1 cellular context compared by ENCODE assay signal in the genomic region with DNA sequence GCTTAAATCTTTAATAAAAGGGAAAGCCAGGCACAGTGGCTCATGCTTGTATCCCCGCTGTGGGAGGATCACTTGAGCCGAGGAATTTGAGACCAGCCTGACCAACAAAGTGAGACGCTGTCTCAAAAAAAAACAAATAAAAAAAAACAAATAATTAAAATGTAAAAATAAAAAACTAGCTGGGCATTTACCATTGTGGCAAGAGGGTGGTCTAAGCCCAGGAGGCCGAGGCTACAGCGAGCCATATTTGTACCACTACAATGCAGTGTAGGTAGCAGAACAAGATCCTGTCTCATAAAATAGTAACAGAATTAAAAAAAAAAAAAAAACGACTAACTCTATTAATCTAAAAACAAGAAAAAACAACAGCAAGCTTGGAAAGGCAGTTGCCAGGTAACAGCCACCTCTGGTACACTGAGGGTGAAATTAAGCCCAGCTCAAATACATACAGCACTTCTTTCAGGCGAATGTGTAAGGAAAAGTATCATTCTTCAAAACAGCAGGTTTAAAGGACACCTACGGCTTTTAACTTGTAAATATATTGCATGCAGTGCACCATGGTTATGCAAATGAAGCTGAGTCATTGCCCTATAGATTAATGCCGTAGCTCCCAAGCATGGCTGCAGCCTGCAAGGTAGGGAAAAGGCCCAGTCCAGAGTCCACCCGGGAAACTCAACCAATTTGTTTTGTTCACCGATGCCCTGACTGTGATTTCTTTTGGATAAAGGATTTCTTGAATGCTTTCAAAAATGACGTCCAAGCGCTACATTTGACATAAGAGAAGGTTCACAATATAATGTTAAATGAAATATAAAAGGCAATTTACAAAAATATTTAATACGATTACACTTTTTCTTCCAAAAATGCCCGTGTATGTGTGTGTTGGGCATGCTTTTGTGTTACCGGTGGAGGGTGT.
TF ChIP-seq lines count a peak whose summit lies in the region.

No MANE protein-coding gene starts in this region.

TF ChIP-seq in HepG2, 621 proteins besides CTCF, POLR2A, EP300 and RAD21 (continued from another document and continues in another):
- TF ChIP-seq, protein P1, sequence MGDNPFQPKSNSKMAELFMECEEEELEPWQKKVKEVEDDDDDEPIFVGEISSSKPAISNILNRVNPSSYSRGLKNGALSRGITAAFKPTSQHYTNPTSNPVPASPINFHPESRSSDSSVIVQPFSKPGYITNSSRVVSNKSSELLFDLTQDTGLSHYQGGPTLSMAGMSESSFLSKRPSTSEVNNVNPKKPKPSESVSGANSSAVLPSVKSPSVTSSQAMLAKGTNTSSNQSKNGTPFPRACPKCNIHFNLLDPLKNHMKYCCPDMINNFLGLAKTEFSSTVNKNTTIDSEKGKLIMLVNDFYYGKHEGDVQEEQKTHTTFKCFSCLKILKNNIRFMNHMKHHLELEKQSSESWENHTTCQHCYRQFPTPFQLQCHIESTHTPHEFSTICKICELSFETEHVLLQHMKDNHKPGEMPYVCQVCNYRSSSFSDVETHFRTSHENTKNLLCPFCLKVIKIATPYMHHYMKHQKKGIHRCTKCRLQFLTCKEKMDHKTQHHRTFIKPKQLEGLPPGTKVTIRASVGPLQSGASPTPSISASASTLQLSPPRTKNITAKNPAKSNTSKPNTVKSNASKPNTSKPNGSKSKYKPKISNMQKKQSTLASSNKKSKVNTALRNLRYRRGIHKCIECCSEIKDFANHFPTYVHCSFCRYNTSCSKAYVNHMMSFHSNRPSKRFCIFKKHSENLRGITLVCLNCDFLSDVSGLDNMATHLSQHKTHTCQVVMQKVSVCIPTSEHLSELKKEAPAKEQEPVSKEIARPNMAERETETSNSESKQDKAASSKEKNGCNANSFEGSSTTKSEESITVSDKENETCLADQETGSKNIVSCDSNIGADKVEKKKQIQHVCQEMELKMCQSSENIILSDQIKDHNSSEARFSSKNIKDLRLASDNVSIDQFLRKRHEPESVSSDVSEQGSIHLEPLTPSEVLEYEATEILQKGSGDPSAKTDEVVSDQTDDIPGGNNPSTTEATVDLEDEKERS (CRISPR knock-in tag; IDR thresholded peaks at IDR 0.05): 0 out of 2 replicates have a peak, but pooled peaks have one; percentile 1
- TF ChIP-seq, protein P2, sequence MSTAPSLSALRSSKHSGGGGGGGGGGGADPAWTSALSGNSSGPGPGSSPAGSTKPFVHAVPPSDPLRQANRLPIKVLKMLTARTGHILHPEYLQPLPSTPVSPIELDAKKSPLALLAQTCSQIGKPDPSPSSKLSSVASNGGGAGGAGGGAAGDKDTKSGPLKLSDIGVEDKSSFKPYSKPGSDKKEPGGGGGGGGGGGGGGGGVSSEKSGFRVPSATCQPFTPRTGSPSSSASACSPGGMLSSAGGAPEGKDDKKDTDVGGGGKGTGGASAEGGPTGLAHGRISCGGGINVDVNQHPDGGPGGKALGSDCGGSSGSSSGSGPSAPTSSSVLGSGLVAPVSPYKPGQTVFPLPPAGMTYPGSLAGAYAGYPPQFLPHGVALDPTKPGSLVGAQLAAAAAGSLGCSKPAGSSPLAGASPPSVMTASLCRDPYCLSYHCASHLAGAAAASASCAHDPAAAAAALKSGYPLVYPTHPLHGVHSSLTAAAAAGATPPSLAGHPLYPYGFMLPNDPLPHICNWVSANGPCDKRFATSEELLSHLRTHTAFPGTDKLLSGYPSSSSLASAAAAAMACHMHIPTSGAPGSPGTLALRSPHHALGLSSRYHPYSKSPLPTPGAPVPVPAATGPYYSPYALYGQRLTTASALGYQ (CRISPR knock-in tag; IDR thresholded peaks at IDR 0.05): no peak
- no peak for TF ChIP-seq NBN (conservative IDR thresholded peaks at IDR 0.05)
- no peak for TF ChIP-seq MIER3 (CRISPR knock-in tag; IDR thresholded peaks at IDR 0.05; ENCODE audit: borderline replicate concordance)
- no peak for TF ChIP-seq TBX3 (IDR thresholded peaks at IDR 0.05; ENCODE audit: borderline replicate concordance)
- TF ChIP-seq, protein P3, sequence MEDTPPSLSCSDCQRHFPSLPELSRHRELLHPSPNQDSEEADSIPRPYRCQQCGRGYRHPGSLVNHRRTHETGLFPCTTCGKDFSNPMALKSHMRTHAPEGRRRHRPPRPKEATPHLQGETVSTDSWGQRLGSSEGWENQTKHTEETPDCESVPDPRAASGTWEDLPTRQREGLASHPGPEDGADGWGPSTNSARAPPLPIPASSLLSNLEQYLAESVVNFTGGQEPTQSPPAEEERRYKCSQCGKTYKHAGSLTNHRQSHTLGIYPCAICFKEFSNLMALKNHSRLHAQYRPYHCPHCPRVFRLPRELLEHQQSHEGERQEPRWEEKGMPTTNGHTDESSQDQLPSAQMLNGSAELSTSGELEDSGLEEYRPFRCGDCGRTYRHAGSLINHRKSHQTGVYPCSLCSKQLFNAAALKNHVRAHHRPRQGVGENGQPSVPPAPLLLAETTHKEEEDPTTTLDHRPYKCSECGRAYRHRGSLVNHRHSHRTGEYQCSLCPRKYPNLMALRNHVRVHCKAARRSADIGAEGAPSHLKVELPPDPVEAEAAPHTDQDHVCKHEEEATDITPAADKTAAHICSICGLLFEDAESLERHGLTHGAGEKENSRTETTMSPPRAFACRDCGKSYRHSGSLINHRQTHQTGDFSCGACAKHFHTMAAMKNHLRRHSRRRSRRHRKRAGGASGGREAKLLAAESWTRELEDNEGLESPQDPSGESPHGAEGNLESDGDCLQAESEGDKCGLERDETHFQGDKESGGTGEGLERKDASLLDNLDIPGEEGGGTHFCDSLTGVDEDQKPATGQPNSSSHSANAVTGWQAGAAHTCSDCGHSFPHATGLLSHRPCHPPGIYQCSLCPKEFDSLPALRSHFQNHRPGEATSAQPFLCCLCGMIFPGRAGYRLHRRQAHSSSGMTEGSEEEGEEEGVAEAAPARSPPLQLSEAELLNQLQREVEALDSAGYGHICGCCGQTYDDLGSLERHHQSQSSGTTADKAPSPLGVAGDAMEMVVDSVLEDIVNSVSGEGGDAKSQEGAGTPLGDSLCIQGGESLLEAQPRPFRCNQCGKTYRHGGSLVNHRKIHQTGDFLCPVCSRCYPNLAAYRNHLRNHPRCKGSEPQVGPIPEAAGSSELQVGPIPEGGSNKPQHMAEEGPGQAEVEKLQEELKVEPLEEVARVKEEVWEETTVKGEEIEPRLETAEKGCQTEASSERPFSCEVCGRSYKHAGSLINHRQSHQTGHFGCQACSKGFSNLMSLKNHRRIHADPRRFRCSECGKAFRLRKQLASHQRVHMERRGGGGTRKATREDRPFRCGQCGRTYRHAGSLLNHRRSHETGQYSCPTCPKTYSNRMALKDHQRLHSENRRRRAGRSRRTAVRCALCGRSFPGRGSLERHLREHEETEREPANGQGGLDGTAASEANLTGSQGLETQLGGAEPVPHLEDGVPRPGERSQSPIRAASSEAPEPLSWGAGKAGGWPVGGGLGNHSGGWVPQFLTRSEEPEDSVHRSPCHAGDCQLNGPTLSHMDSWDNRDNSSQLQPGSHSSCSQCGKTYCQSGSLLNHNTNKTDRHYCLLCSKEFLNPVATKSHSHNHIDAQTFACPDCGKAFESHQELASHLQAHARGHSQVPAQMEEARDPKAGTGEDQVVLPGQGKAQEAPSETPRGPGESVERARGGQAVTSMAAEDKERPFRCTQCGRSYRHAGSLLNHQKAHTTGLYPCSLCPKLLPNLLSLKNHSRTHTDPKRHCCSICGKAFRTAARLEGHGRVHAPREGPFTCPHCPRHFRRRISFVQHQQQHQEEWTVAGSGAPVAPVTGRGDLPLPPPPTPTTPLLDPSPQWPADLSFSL (CRISPR knock-in tag; IDR thresholded peaks at IDR 0.05): no peak
- TF ChIP-seq CAMTA2 (CRISPR knock-in tag; IDR thresholded peaks at IDR 0.05; ENCODE audit: borderline replicate concordance): no peak
- TF ChIP-seq SUZ12 (IDR thresholded peaks at IDR 0.05; ENCODE audit: low read depth, low read length): peak; percentile 35; the same call in 1 of the 2 replicates
- no peak for TF ChIP-seq PAX8 (CRISPR knock-in tag; IDR thresholded peaks at IDR 0.05; ENCODE audit: borderline replicate concordance)
- TF ChIP-seq, protein P4, sequence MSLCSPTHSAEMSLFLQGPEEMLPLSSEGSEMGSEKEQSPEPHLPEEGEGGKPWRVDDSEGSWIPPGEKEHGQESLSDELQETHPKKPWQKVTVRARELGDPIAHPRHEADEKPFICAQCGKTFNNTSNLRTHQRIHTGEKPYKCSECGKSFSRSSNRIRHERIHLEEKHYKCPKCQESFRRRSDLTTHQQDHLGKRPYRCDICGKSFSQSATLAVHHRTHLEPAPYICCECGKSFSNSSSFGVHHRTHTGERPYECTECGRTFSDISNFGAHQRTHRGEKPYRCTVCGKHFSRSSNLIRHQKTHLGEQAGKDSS (CRISPR knock-in tag; IDR thresholded peaks at IDR 0.05; ENCODE audit: borderline replicate concordance, low read depth): no peak
- no peak for TF ChIP-seq TOPORS (CRISPR knock-in tag; IDR thresholded peaks at IDR 0.05)
- no peak for TF ChIP-seq ZNF670 (CRISPR knock-in tag; IDR thresholded peaks at IDR 0.05; ENCODE audit: borderline replicate concordance)
- TF ChIP-seq THYN1 (CRISPR knock-in tag; IDR thresholded peaks at IDR 0.05; ENCODE audit: borderline replicate concordance, low read depth): no peak
- TF ChIP-seq MED8 (CRISPR knock-in tag; IDR thresholded peaks at IDR 0.05; ENCODE audit: insufficient replicate concordance): peak; percentile 93
- TF ChIP-seq ZNF850 (CRISPR knock-in tag; conservative IDR thresholded peaks at IDR 0.05): no peak
- TF ChIP-seq, protein P5, sequence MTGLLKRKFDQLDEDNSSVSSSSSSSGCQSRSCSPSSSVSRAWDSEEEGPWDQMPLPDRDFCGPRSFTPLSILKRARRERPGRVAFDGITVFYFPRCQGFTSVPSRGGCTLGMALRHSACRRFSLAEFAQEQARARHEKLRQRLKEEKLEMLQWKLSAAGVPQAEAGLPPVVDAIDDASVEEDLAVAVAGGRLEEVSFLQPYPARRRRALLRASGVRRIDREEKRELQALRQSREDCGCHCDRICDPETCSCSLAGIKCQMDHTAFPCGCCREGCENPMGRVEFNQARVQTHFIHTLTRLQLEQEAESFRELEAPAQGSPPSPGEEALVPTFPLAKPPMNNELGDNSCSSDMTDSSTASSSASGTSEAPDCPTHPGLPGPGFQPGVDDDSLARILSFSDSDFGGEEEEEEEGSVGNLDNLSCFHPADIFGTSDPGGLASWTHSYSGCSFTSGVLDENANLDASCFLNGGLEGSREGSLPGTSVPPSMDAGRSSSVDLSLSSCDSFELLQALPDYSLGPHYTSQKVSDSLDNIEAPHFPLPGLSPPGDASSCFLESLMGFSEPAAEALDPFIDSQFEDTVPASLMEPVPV (CRISPR knock-in tag; IDR thresholded peaks at IDR 0.05): no peak
- TF ChIP-seq NCOR1 (IDR thresholded peaks at IDR 0.05; ENCODE audit: borderline replicate concordance, low read length): peak; percentile 54; the same call in 1 of the 2 replicates
- no peak for TF ChIP-seq ZBTB1 (CRISPR knock-in tag; IDR thresholded peaks at IDR 0.05; ENCODE audit: borderline replicate concordance)
- TF ChIP-seq NAIF1 (CRISPR knock-in tag; IDR thresholded peaks at IDR 0.05; ENCODE audit: borderline replicate concordance): no peak
- TF ChIP-seq, protein P6, sequence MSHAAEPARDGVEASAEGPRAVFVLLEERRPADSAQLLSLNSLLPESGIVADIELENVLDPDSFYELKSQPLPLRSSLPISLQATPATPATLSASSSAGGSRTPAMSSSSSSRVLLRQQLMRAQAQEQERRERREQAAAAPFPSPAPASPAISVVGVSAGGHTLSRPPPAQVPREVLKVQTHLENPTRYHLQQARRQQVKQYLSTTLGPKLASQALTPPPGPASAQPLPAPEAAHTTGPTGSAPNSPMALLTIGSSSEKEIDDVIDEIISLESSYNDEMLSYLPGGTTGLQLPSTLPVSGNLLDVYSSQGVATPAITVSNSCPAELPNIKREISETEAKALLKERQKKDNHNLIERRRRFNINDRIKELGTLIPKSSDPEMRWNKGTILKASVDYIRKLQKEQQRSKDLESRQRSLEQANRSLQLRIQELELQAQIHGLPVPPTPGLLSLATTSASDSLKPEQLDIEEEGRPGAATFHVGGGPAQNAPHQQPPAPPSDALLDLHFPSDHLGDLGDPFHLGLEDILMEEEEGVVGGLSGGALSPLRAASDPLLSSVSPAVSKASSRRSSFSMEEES (CRISPR knock-in tag; IDR thresholded peaks at IDR 0.05): no peak
- no peak for TF ChIP-seq RFXANK (CRISPR knock-in tag; IDR thresholded peaks at IDR 0.05)
- TF ChIP-seq RFX5 (IDR thresholded peaks at IDR 0.05; ENCODE audit: low read depth, low read length): no peak
- TF ChIP-seq, protein P7, sequence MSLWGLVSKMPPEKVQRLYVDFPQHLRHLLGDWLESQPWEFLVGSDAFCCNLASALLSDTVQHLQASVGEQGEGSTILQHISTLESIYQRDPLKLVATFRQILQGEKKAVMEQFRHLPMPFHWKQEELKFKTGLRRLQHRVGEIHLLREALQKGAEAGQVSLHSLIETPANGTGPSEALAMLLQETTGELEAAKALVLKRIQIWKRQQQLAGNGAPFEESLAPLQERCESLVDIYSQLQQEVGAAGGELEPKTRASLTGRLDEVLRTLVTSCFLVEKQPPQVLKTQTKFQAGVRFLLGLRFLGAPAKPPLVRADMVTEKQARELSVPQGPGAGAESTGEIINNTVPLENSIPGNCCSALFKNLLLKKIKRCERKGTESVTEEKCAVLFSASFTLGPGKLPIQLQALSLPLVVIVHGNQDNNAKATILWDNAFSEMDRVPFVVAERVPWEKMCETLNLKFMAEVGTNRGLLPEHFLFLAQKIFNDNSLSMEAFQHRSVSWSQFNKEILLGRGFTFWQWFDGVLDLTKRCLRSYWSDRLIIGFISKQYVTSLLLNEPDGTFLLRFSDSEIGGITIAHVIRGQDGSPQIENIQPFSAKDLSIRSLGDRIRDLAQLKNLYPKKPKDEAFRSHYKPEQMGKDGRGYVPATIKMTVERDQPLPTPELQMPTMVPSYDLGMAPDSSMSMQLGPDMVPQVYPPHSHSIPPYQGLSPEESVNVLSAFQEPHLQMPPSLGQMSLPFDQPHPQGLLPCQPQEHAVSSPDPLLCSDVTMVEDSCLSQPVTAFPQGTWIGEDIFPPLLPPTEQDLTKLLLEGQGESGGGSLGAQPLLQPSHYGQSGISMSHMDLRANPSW (CRISPR knock-in tag; IDR thresholded peaks at IDR 0.05; ENCODE audit: borderline replicate concordance): no peak
- TF ChIP-seq ZNF354B (CRISPR knock-in tag; IDR thresholded peaks at IDR 0.05): no peak
- peak; percentile 51; the same call in 1 of the 2 replicates for TF ChIP-seq FOXJ3 (CRISPR knock-in tag; IDR thresholded peaks at IDR 0.05; ENCODE audit: borderline replicate concordance)
- TF ChIP-seq, protein P8, sequence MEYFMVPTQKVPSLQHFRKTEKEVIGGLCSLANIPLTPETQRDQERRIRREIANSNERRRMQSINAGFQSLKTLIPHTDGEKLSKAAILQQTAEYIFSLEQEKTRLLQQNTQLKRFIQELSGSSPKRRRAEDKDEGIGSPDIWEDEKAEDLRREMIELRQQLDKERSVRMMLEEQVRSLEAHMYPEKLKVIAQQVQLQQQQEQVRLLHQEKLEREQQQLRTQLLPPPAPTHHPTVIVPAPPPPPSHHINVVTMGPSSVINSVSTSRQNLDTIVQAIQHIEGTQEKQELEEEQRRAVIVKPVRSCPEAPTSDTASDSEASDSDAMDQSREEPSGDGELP (IDR thresholded peaks at IDR 0.05; ENCODE audit: borderline replicate concordance, low read depth): no peak
- TF ChIP-seq, protein P9, sequence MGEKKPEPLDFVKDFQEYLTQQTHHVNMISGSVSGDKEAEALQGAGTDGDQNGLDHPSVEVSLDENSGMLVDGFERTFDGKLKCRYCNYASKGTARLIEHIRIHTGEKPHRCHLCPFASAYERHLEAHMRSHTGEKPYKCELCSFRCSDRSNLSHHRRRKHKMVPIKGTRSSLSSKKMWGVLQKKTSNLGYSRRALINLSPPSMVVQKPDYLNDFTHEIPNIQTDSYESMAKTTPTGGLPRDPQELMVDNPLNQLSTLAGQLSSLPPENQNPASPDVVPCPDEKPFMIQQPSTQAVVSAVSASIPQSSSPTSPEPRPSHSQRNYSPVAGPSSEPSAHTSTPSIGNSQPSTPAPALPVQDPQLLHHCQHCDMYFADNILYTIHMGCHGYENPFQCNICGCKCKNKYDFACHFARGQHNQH (CRISPR knock-in tag; IDR thresholded peaks at IDR 0.05): no peak; the same call in 1 of the 2 replicates
- TF ChIP-seq RFXAP (CRISPR knock-in tag; IDR thresholded peaks at IDR 0.05; ENCODE audit: borderline replicate concordance): no peak
- TF ChIP-seq CC2D1A (CRISPR knock-in tag; IDR thresholded peaks at IDR 0.05): no peak
- TF ChIP-seq TCF7 (IDR thresholded peaks at IDR 0.05; ENCODE audit: low read depth): no peak
- TF ChIP-seq JARID2 (CRISPR knock-in tag; IDR thresholded peaks at IDR 0.05; ENCODE audit: insufficient replicate concordance): no peak
